ENCODE assay signal across 1 cellular context in the genomic region with DNA sequence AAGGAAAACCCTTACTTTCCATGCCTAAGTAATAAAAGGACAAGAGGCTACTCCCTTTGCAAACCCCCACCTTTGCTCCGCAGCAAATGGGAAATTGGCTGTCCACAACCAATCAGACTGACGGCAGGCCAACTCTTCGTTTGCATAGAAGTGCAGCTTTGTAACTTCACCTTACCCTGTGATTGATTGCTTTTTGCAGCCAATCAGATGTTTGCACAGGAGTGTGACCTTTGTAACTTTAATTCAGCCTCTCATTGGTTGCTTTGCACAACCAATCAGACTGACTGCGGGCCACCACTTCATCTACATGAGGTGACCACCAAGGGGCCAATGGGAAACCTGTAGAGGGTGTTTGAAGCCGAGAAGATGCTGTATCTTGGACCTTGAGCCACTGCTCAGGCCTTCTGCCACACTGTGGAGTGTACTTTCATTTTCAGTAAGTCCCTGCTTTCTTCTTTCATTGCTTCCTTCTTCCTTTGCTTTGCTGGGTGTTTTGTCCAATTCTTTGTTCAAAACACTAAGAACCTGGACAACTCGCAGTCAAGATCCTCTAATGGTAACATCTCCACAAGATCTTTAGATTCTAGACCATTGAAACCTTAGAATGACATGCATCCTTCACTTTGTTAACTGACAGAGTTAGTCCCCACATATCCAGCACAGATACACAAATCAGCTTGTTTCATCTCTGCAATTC.
TF ChIP-seq lines count a peak whose summit lies in the region.

No MANE protein-coding gene starts in this region.

TF ChIP-seq in HepG2, 621 proteins besides CTCF, POLR2A, EP300 and RAD21 (continued from another document and continues in another):
- TF ChIP-seq ELF4 (CRISPR knock-in tag; IDR thresholded peaks at IDR 0.05; ENCODE audit: borderline replicate concordance) (no peak), RBAK (CRISPR knock-in tag; IDR thresholded peaks at IDR 0.05) (no peak), ATF7-NPFF (CRISPR knock-in tag; IDR thresholded peaks at IDR 0.05; ENCODE audit: low read depth) (no peak), ZNF18 (CRISPR knock-in tag; IDR thresholded peaks at IDR 0.05; ENCODE audit: insufficient replicate concordance) (no peak), ZFY (CRISPR knock-in tag; IDR thresholded peaks at IDR 0.05) (peak; percentile 66; the same call in 1 of the 2 replicates), ZFP41 (CRISPR knock-in tag; IDR thresholded peaks at IDR 0.05; ENCODE audit: borderline replicate concordance) (no peak), ZNF225 (CRISPR knock-in tag; IDR thresholded peaks at IDR 0.05) (no peak), ZNF460 (CRISPR knock-in tag; IDR thresholded peaks at IDR 0.05; ENCODE audit: borderline replicate concordance) (no peak), ZNF737 (CRISPR knock-in tag; IDR thresholded peaks at IDR 0.05; ENCODE audit: borderline replicate concordance) (no peak), ZNF879 (CRISPR knock-in tag; IDR thresholded peaks at IDR 0.05) (0 out of 2 replicates have a peak, but pooled peaks have one; percentile 20), ZMYM3 (CRISPR knock-in tag; IDR thresholded peaks at IDR 0.05) (no peak), USF2 (IDR thresholded peaks at IDR 0.05; ENCODE audit: low read depth, low read length) (no peak), USF2 (CRISPR knock-in tag; IDR thresholded peaks at IDR 0.05; ENCODE audit: borderline replicate concordance) (no peak), KLF11 (CRISPR knock-in tag; IDR thresholded peaks at IDR 0.05) (no peak), ZBTB4 (CRISPR knock-in tag; IDR thresholded peaks at IDR 0.05; ENCODE audit: borderline replicate concordance) (no peak), CHCHD3 (CRISPR knock-in tag; IDR thresholded peaks at IDR 0.05) (no peak), ZNF337 (CRISPR knock-in tag; IDR thresholded peaks at IDR 0.05; ENCODE audit: borderline replicate concordance, low read depth) (peak; percentile 93; the same call in 1 of the 2 replicates), ZNF670 (CRISPR knock-in tag; IDR thresholded peaks at IDR 0.05; ENCODE audit: borderline replicate concordance) (no peak), ZNF891 (CRISPR knock-in tag; IDR thresholded peaks at IDR 0.05) (no peak), HMG20B (CRISPR knock-in tag; conservative IDR thresholded peaks at IDR 0.05) (no peak), ZBED4 (CRISPR knock-in tag; IDR thresholded peaks at IDR 0.05; ENCODE audit: borderline replicate concordance) (no peak), ZNF431 (CRISPR knock-in tag; IDR thresholded peaks at IDR 0.05; ENCODE audit: borderline replicate concordance, low read depth) (no peak), MTF1 (CRISPR knock-in tag; IDR thresholded peaks at IDR 0.05) (no peak), ONECUT2 (CRISPR knock-in tag; IDR thresholded peaks at IDR 0.05) (0 out of 2 replicates have a peak, but pooled peaks have one; percentile 48), ZNF607 (CRISPR knock-in tag; IDR thresholded peaks at IDR 0.05; ENCODE audit: borderline replicate concordance) (peak; percentile 42), ADNP (CRISPR knock-in tag; IDR thresholded peaks at IDR 0.05) (no peak), ZNF335 (CRISPR knock-in tag; IDR thresholded peaks at IDR 0.05) (no peak), PAF1 (CRISPR knock-in tag; IDR thresholded peaks at IDR 0.05) (no peak), TGIF2 (CRISPR knock-in tag; IDR thresholded peaks at IDR 0.05) (no peak), FOXK1 (CRISPR knock-in tag; IDR thresholded peaks at IDR 0.05; ENCODE audit: borderline replicate concordance, low read depth) (peak; percentile 25; the same call in 1 of the 2 replicates), MBD4 (IDR thresholded peaks at IDR 0.05; ENCODE audit: borderline replicate concordance, low read length) (no peak), KDM3A (CRISPR knock-in tag; IDR thresholded peaks at IDR 0.05; ENCODE audit: low read depth) (peak; percentile 44; the same call in 1 of the 2 replicates), NONO (IDR thresholded peaks at IDR 0.05) (no peak), NONO (CRISPR knock-in tag; conservative IDR thresholded peaks at IDR 0.05) (no peak; the same call in none of the 2 replicates), NCOA1 (CRISPR knock-in tag; IDR thresholded peaks at IDR 0.05) (no peak), ZNF180 (CRISPR knock-in tag; IDR thresholded peaks at IDR 0.05; ENCODE audit: borderline replicate concordance, low read depth) (no peak), ZNF276 (CRISPR knock-in tag; IDR thresholded peaks at IDR 0.05; ENCODE audit: low read depth) (no peak), ZNF589 (CRISPR knock-in tag; conservative IDR thresholded peaks at IDR 0.05) (no peak), ZNF547 (CRISPR knock-in tag; IDR thresholded peaks at IDR 0.05) (0 out of 2 replicates have a peak, but pooled peaks have one; percentile 36), TOPORS (CRISPR knock-in tag; IDR thresholded peaks at IDR 0.05) (peak; percentile 68; the same call in 1 of the 2 replicates)
- TF ChIP-seq, protein P1, sequence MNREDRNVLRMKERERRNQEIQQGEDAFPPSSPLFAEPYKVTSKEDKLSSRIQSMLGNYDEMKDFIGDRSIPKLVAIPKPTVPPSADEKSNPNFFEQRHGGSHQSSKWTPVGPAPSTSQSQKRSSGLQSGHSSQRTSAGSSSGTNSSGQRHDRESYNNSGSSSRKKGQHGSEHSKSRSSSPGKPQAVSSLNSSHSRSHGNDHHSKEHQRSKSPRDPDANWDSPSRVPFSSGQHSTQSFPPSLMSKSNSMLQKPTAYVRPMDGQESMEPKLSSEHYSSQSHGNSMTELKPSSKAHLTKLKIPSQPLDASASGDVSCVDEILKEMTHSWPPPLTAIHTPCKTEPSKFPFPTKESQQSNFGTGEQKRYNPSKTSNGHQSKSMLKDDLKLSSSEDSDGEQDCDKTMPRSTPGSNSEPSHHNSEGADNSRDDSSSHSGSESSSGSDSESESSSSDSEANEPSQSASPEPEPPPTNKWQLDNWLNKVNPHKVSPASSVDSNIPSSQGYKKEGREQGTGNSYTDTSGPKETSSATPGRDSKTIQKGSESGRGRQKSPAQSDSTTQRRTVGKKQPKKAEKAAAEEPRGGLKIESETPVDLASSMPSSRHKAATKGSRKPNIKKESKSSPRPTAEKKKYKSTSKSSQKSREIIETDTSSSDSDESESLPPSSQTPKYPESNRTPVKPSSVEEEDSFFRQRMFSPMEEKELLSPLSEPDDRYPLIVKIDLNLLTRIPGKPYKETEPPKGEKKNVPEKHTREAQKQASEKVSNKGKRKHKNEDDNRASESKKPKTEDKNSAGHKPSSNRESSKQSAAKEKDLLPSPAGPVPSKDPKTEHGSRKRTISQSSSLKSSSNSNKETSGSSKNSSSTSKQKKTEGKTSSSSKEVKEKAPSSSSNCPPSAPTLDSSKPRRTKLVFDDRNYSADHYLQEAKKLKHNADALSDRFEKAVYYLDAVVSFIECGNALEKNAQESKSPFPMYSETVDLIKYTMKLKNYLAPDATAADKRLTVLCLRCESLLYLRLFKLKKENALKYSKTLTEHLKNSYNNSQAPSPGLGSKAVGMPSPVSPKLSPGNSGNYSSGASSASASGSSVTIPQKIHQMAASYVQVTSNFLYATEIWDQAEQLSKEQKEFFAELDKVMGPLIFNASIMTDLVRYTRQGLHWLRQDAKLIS (CRISPR knock-in tag; IDR thresholded peaks at IDR 0.05): no peak; the same call in 1 of the 2 replicates
- TF ChIP-seq, protein P2, sequence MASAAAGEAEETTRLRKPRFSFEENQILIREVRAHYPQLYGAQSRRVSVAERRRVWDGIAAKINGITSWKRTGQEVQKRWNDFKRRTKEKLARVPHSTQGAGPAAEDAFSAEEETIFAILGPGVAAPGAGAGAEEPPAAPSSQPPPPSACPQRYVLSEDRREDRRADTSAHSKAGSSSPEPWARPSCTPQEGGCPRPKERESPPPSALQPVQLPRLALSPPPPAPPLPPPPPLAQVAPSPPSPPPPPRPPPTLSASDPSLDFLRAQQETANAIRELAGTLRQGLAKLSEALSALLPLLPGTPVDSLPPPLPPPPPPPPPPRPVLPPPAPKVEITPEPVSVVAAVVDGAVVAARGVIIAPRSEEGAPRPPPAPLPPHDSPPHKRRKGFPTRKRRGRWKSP (CRISPR knock-in tag; IDR thresholded peaks at IDR 0.05): peak; percentile 37; the same call in 1 of the 2 replicates
